ENCODE assay signal across 11 cellular contexts in the genomic region with DNA sequence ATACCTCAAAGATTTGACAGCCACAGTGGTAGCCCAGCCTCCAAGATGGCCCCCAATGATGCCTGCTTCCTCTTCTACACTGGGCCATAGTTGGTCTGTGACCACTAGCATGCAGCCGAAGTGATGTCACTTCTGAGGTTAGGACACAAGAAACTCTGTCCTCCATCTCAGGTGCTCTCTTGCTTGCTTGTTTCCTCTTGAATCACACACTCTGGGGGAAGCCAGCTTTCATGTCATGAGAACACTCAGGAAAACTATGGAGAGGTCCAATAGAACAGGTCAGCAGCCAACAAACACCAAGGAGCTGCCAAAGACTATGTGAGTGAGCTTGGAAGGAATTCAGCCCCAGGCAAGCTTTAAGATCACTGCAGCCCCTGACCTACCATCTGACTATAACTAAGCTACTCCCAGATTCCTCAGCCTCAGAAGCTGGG. TPM values are rescaled to one million over a fixed set of nuclear protein-coding genes. Genes with fewer than 3 reads are reported as not detected.
DNase-seq lines count a peak whose midpoint lies in the region; ATAC-seq, FAIRE-seq and TF ChIP-seq lines count a peak whose summit lies in the region.
"Had no signal": no experiment of that assay in that cellular context is flagged by ENCODE, and none has a peak within 500 bp of the region (broad histone marks: within the 10 kb centered on the region; RNA-seq: fewer than 3 reads in every experiment).

No MANE protein-coding gene starts in this region.

- H3K4me3 ChIP-seq in bronchial epithelial cell (ENCODE audit: low read depth, low read length), result no peak overlapping the region

- no peaks in the 10 kb centered on the region for H3K27me3 ChIP-seq in bronchial epithelial cell (ENCODE audit: control insufficient read depth, insufficient read depth, low read length)

- peak; percentile 84 for DNase-seq in AG09319 (ENCODE audit: extremely low read depth, low read depth)
- DNase-seq in HT1080 (ENCODE audit: low read depth), result peak; percentile 74
- peak; percentile 97 for DNase-seq in bronchial epithelial cell (ENCODE audit: low read depth)
- DNase-seq in myocyte (ENCODE audit: low read depth), result peak; percentile 37
- DNase-seq in stimulated activated naive CD8-positive, alpha-beta T cell treated with anti-CD3 and anti-CD28 coated beads, Interleukin-15, Interleukin-2, amounts not matched to agents 100 U/mL and 50 U/mL, for 24 hours, result no peak
- no peak for DNase-seq in activated T-cell treated with anti-CD3 and anti-CD28 coated beads, Interleukin-2, amount 50 U/mL, for 4 hours
- DNase-seq: activated B cell treated with CpG ODN at 0.5 μM for 24 hours, cortex of kidney, DMS79 treated with DMSO at 0.1 percent for 48 hours had no signal

- H3K9me3 Mint-ChIP-seq in activated T-cell treated with anti-CD3 and anti-CD28 coated beads, Interleukin-2, amount 50 U/mL, for 4 hours, result no peaks in the 10 kb centered on the region
- H3K9me3 Mint-ChIP-seq: activated B cell treated with CpG ODN at 0.5 μM for 24 hours had no signal

- peaks cover 5% of the 10 kb centered on the region for H3K36me3 Mint-ChIP-seq in activated T-cell treated with anti-CD3 and anti-CD28 coated beads, Interleukin-2, amount 50 U/mL, for 4 hours (ENCODE audit: insufficient read depth)

- TF ChIP-seq CTCF in AG09319 (IDR thresholded peaks at IDR 0.05; ENCODE audit: low read depth, low read length) (no peak), bronchial epithelial cell (IDR thresholded peaks at IDR 0.05; ENCODE audit: insufficient read depth, low read length, severe bottlenecking) (no peak)

- FAIRE-seq in bronchial epithelial cell (lab: Jason Lieb, UNC), result no peak

- no peaks in the 10 kb centered on the region for H3K36me3 ChIP-seq in bronchial epithelial cell (ENCODE audit: control insufficient read depth, insufficient read depth, low read length)

- H3K27me3 Mint-ChIP-seq in activated T-cell treated with anti-CD3 and anti-CD28 coated beads, Interleukin-2, amount 50 U/mL, for 4 hours (ENCODE audit: low read depth), result no peaks in the 10 kb centered on the region
- H3K27me3 Mint-ChIP-seq: activated B cell treated with CpG ODN at 0.5 μM for 24 hours had no signal

- peaks cover 19% of the 10 kb centered on the region for H3K4me1 Mint-ChIP-seq in activated T-cell treated with anti-CD3 and anti-CD28 coated beads, Interleukin-2, amount 50 U/mL, for 4 hours (ENCODE audit: low read depth)

- ATAC-seq in stimulated activated naive CD8-positive, alpha-beta T cell treated with anti-CD3 and anti-CD28 coated beads, Interleukin-15, Interleukin-2, amounts not matched to agents 100 U/mL and 50 U/mL, for 24 hours, result no peak
- ATAC-seq in HG03521 (IDR thresholded peaks at IDR 0.05; ENCODE audit: unreplicated experiment), result no peak
- no peak for ATAC-seq in activated T-cell treated with anti-CD3 and anti-CD28 coated beads, Interleukin-2, amount 50 U/mL, for 4 hours
- ATAC-seq in GM21360 (IDR thresholded peaks at IDR 0.05; ENCODE audit: unreplicated experiment), result no peak

- H3K4me3 Mint-ChIP-seq in activated T-cell treated with anti-CD3 and anti-CD28 coated beads, Interleukin-2, amount 50 U/mL, for 4 hours, result no peak overlapping the region
- H3K4me3 Mint-ChIP-seq: activated B cell treated with CpG ODN at 0.5 μM for 24 hours had no signal

RNA-seq across cellular contexts. Expression of gene ADAM17, which starts 3.3 kb away (rescaled TPM):
- total RNA-seq in HT1080 (2014; rRNA removed; shearing (Covaris generic)), result 33.0 and 38.3 TPM in 2 replicates
- 35.1 and 43.0 TPM in 2 replicates for polyA plus RNA-seq in HT1080 (2015; cell fraction: cytosol; rRNA removed)
- 80.4 and 80.8 TPM in 2 replicates for polyA plus RNA-seq in HT1080 (2015; cell fraction: nucleus; rRNA removed)
- total RNA-seq in bronchial epithelial cell (91.1 and 123 TPM in 2 replicates), myocyte (45.7 and 64.9 TPM in 2 replicates)
- 35.0 TPM for polyA plus RNA-seq in myocyte (2012)
- total RNA-seq in activated T-cell treated with anti-CD3 and anti-CD28 coated beads, Interleukin-2, amount 50 U/mL, for 4 hours, result 10 to 100 TPM; 19.6 to 42.0 (median 21.6) TPM

Comparison
In these comparisons a context has a peak if more than half of its experiments do, and no peak if none do; other contexts are left out.
1. DNase-seq: peak in AG09319 (single experiment), HT1080 (single experiment), bronchial epithelial cell (single experiment) and myocyte (single experiment); none in stimulated activated naive CD8-positive, alpha-beta T cell treated with anti-CD3 and anti-CD28 coated beads, Interleukin-15, Interleukin-2, amounts not matched to agents 100 U/mL and 50 U/mL, for 24 hours (single experiment) and activated T-cell treated with anti-CD3 and anti-CD28 coated beads, Interleukin-2, amount 50 U/mL, for 4 hours (single experiment).